In genomic region chr17:61476476-61477203, GRCh38 we compare ENCODE assay signal across 1 cellular context.
TF ChIP-seq lines count a peak whose summit lies in the region.

No MANE protein-coding gene starts in this region.

TF ChIP-seq in GM23338, 12 proteins besides CTCF, POLR2A, EP300 and RAD21 (continued from another document):
- no peak for TF ChIP-seq ZNF462 (CRISPR knock-in tag; IDR thresholded peaks at IDR 0.05)
- no peak for TF ChIP-seq CREB1 (CRISPR knock-in tag; IDR thresholded peaks at IDR 0.05; ENCODE audit: low read depth)
- TF ChIP-seq ZNF331 (CRISPR knock-in tag; IDR thresholded peaks at IDR 0.05; ENCODE audit: low read depth), result no peak
- TF ChIP-seq ETS1 (IDR thresholded peaks at IDR 0.05), result no peak
- no peak for TF ChIP-seq REST (IDR thresholded peaks at IDR 0.05; ENCODE audit: unreplicated experiment)
- TF ChIP-seq ZNF114 (CRISPR knock-in tag; IDR thresholded peaks at IDR 0.05), result no peak
TF ChIP-seq in GM23338: peak in this region for 0.
